ENCODE assay signal across 1 cellular context in the genomic region with DNA sequence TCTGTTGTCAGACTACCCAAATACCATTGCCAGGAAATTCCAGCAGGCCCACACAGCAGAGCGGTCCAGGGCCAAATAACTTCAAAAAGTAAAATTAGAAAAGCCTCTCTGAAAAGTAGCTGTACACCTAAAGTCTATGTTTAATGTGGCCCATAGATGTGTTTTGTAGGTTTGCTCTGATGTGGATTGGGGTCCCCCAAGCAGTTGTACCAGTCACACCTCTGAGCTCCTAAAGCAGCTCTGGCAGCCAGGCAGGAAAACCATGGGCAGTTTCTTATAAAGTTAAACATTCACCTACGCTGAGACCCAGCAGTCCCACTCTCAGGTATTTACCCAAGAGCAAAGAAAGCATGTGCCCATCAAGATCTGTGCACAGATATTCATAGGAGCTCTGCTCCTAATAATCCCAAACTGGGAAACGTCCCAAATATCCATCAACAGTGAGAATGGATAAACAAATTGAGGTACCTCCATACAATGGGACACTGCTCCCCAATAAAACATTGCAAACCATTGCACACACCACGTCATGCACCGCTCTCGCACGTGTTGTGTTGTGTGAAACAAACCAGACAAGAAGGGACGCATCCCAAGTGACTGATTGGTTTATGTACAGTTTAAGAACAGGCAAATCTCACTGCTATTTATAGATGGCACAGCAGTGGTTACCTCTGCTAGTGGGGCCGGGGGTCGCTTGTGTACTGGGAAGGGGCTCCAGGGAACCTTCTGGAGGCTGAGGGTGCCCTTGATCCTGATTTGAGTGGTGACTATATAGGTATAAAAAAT.
TF ChIP-seq lines count a peak whose summit lies in the region.

No MANE protein-coding gene starts in this region.

TF ChIP-seq in K562, 482 proteins besides CTCF, POLR2A, EP300 and RAD21:
- TF ChIP-seq, protein P1, sequence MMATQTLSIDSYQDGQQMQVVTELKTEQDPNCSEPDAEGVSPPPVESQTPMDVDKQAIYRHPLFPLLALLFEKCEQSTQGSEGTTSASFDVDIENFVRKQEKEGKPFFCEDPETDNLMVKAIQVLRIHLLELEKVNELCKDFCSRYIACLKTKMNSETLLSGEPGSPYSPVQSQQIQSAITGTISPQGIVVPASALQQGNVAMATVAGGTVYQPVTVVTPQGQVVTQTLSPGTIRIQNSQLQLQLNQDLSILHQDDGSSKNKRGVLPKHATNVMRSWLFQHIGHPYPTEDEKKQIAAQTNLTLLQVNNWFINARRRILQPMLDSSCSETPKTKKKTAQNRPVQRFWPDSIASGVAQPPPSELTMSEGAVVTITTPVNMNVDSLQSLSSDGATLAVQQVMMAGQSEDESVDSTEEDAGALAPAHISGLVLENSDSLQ (IDR thresholded peaks at IDR 0.05): 0 out of 2 replicates have a peak, but pooled peaks have one; percentile 23
- TF ChIP-seq TAF15 (IDR thresholded peaks at IDR 0.05; ENCODE audit: low read depth, low read length) (no peak), CREM (IDR thresholded peaks at IDR 0.05; ENCODE audit: low read depth) (peak; percentile 14; the same call in 1 of the 2 replicates), SMARCA5 (IDR thresholded peaks at IDR 0.05) (no peak), BHLHE40 (IDR thresholded peaks at IDR 0.05; ENCODE audit: low read length) (peak; percentile 48; the same call in 1 of the 2 replicates), ILF3 (IDR thresholded peaks at IDR 0.05; ENCODE audit: borderline replicate concordance) (no peak)
- TF ChIP-seq, protein P2, sequence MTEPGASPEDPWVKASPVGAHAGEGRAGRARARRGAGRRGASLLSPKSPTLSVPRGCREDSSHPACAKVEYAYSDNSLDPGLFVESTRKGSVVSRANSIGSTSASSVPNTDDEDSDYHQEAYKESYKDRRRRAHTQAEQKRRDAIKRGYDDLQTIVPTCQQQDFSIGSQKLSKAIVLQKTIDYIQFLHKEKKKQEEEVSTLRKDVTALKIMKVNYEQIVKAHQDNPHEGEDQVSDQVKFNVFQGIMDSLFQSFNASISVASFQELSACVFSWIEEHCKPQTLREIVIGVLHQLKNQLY (CRISPR knock-in tag; conservative IDR thresholded peaks at IDR 0.05): no peak
- TF ChIP-seq, protein P3, sequence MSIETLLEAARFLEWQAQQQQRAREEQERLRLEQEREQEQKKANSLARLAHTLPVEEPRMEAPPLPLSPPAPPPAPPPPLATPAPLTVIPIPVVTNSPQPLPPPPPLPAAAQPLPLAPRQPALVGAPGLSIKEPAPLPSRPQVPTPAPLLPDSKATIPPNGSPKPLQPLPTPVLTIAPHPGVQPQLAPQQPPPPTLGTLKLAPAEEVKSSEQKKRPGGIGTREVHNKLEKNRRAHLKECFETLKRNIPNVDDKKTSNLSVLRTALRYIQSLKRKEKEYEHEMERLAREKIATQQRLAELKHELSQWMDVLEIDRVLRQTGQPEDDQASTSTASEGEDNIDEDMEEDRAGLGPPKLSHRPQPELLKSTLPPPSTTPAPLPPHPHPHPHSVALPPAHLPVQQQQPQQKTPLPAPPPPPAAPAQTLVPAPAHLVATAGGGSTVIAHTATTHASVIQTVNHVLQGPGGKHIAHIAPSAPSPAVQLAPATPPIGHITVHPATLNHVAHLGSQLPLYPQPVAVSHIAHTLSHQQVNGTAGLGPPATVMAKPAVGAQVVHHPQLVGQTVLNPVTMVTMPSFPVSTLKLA (conservative IDR thresholded peaks at IDR 0.05): 0 out of 4 replicates have a peak, but pooled peaks of 1 of the 2 experiments have one; percentile 15
- TF ChIP-seq, protein P4, sequence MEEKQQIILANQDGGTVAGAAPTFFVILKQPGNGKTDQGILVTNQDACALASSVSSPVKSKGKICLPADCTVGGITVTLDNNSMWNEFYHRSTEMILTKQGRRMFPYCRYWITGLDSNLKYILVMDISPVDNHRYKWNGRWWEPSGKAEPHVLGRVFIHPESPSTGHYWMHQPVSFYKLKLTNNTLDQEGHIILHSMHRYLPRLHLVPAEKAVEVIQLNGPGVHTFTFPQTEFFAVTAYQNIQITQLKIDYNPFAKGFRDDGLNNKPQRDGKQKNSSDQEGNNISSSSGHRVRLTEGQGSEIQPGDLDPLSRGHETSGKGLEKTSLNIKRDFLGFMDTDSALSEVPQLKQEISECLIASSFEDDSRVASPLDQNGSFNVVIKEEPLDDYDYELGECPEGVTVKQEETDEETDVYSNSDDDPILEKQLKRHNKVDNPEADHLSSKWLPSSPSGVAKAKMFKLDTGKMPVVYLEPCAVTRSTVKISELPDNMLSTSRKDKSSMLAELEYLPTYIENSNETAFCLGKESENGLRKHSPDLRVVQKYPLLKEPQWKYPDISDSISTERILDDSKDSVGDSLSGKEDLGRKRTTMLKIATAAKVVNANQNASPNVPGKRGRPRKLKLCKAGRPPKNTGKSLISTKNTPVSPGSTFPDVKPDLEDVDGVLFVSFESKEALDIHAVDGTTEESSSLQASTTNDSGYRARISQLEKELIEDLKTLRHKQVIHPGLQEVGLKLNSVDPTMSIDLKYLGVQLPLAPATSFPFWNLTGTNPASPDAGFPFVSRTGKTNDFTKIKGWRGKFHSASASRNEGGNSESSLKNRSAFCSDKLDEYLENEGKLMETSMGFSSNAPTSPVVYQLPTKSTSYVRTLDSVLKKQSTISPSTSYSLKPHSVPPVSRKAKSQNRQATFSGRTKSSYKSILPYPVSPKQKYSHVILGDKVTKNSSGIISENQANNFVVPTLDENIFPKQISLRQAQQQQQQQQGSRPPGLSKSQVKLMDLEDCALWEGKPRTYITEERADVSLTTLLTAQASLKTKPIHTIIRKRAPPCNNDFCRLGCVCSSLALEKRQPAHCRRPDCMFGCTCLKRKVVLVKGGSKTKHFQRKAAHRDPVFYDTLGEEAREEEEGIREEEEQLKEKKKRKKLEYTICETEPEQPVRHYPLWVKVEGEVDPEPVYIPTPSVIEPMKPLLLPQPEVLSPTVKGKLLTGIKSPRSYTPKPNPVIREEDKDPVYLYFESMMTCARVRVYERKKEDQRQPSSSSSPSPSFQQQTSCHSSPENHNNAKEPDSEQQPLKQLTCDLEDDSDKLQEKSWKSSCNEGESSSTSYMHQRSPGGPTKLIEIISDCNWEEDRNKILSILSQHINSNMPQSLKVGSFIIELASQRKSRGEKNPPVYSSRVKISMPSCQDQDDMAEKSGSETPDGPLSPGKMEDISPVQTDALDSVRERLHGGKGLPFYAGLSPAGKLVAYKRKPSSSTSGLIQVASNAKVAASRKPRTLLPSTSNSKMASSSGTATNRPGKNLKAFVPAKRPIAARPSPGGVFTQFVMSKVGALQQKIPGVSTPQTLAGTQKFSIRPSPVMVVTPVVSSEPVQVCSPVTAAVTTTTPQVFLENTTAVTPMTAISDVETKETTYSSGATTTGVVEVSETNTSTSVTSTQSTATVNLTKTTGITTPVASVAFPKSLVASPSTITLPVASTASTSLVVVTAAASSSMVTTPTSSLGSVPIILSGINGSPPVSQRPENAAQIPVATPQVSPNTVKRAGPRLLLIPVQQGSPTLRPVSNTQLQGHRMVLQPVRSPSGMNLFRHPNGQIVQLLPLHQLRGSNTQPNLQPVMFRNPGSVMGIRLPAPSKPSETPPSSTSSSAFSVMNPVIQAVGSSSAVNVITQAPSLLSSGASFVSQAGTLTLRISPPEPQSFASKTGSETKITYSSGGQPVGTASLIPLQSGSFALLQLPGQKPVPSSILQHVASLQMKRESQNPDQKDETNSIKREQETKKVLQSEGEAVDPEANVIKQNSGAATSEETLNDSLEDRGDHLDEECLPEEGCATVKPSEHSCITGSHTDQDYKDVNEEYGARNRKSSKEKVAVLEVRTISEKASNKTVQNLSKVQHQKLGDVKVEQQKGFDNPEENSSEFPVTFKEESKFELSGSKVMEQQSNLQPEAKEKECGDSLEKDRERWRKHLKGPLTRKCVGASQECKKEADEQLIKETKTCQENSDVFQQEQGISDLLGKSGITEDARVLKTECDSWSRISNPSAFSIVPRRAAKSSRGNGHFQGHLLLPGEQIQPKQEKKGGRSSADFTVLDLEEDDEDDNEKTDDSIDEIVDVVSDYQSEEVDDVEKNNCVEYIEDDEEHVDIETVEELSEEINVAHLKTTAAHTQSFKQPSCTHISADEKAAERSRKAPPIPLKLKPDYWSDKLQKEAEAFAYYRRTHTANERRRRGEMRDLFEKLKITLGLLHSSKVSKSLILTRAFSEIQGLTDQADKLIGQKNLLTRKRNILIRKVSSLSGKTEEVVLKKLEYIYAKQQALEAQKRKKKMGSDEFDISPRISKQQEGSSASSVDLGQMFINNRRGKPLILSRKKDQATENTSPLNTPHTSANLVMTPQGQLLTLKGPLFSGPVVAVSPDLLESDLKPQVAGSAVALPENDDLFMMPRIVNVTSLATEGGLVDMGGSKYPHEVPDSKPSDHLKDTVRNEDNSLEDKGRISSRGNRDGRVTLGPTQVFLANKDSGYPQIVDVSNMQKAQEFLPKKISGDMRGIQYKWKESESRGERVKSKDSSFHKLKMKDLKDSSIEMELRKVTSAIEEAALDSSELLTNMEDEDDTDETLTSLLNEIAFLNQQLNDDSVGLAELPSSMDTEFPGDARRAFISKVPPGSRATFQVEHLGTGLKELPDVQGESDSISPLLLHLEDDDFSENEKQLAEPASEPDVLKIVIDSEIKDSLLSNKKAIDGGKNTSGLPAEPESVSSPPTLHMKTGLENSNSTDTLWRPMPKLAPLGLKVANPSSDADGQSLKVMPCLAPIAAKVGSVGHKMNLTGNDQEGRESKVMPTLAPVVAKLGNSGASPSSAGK (IDR thresholded peaks at IDR 0.05): 0 out of 2 replicates have a peak, but pooled peaks have one; percentile 17
